Comparison of ENCODE assay signal across 1 cellular context in genomic region chr5:71482132-71482531, GRCh38.
TF ChIP-seq lines count a peak whose summit lies in the region.

No MANE protein-coding gene starts in this region.

TF ChIP-seq in HepG2, 621 proteins besides CTCF, POLR2A, EP300 and RAD21 (continued from another document and continues in another):
- TF ChIP-seq ZNF281 (CRISPR knock-in tag; IDR thresholded peaks at IDR 0.05; ENCODE audit: borderline replicate concordance) (no peak), HMG20A (CRISPR knock-in tag; IDR thresholded peaks at IDR 0.05; ENCODE audit: borderline replicate concordance) (peak; percentile 70; the same call in 1 of the 2 replicates), NFIC (IDR thresholded peaks at IDR 0.05; ENCODE audit: low read length) (peak; percentile 68; the same call in 1 of the 2 replicates), ZNF280B (CRISPR knock-in tag; IDR thresholded peaks at IDR 0.05; ENCODE audit: borderline replicate concordance) (no peak), REL (CRISPR knock-in tag; conservative IDR thresholded peaks at IDR 0.05) (no peak), ZNF550 (CRISPR knock-in tag; IDR thresholded peaks at IDR 0.05; ENCODE audit: borderline replicate concordance) (no peak), CREBL2 (CRISPR knock-in tag; IDR thresholded peaks at IDR 0.05; ENCODE audit: borderline replicate concordance) (no peak), IRF2 (CRISPR knock-in tag; IDR thresholded peaks at IDR 0.05) (no peak), FOXM1 (CRISPR knock-in tag; IDR thresholded peaks at IDR 0.05) (no peak), PAWR (CRISPR knock-in tag; IDR thresholded peaks at IDR 0.05; ENCODE audit: borderline replicate concordance) (no peak), ZBTB7B (CRISPR knock-in tag; IDR thresholded peaks at IDR 0.05) (no peak), ZBTB8A (CRISPR knock-in tag; IDR thresholded peaks at IDR 0.05; ENCODE audit: borderline replicate concordance, low read depth) (no peak), ZSCAN29 (CRISPR knock-in tag; conservative IDR thresholded peaks at IDR 0.05) (no peak), GMEB1 (CRISPR knock-in tag; IDR thresholded peaks at IDR 0.05; ENCODE audit: borderline replicate concordance) (no peak), E2F2 (CRISPR knock-in tag; IDR thresholded peaks at IDR 0.05; ENCODE audit: borderline replicate concordance) (no peak), FOSL2 (CRISPR knock-in tag; IDR thresholded peaks at IDR 0.05) (peak; percentile 66), ZBTB4 (CRISPR knock-in tag; IDR thresholded peaks at IDR 0.05; ENCODE audit: borderline replicate concordance) (no peak), PLSCR1 (CRISPR knock-in tag; IDR thresholded peaks at IDR 0.05; ENCODE audit: borderline replicate concordance) (no peak), FOXA3 (CRISPR knock-in tag; IDR thresholded peaks at IDR 0.05) (peak; percentile 99), ZNF782 (CRISPR knock-in tag; IDR thresholded peaks at IDR 0.05; ENCODE audit: borderline replicate concordance) (no peak), RXRB (CRISPR knock-in tag; IDR thresholded peaks at IDR 0.05; ENCODE audit: borderline replicate concordance) (peak; percentile 52; the same call in 1 of the 2 replicates), ZNF431 (CRISPR knock-in tag; IDR thresholded peaks at IDR 0.05; ENCODE audit: borderline replicate concordance, low read depth) (no peak), RARA (CRISPR knock-in tag; IDR thresholded peaks at IDR 0.05) (peak; percentile 67), ELF3 (CRISPR knock-in tag; IDR thresholded peaks at IDR 0.05) (0 out of 2 replicates have a peak, but pooled peaks have one; percentile 42), ARID5B (CRISPR knock-in tag; IDR thresholded peaks at IDR 0.05) (peak; percentile 80), POGZ (CRISPR knock-in tag; IDR thresholded peaks at IDR 0.05) (no peak), ZBTB46 (CRISPR knock-in tag; IDR thresholded peaks at IDR 0.05; ENCODE audit: borderline replicate concordance) (no peak), ZNF792 (CRISPR knock-in tag; IDR thresholded peaks at IDR 0.05) (0 out of 2 replicates have a peak, but pooled peaks have one; percentile 64), TFDP2 (CRISPR knock-in tag; IDR thresholded peaks at IDR 0.05) (no peak), PREB (CRISPR knock-in tag; IDR thresholded peaks at IDR 0.05) (no peak), CEBPG (CRISPR knock-in tag; IDR thresholded peaks at IDR 0.05) (0 out of 2 replicates have a peak, but pooled peaks have one; percentile 33), SOX5 (CRISPR knock-in tag; IDR thresholded peaks at IDR 0.05; ENCODE audit: borderline replicate concordance) (peak; percentile 64; the same call in 1 of the 2 replicates), ZNF10 (CRISPR knock-in tag; IDR thresholded peaks at IDR 0.05; ENCODE audit: borderline replicate concordance, low read depth) (no peak), SIN3B (IDR thresholded peaks at IDR 0.05; ENCODE audit: low read length) (no peak), TIGD3 (CRISPR knock-in tag; IDR thresholded peaks at IDR 0.05; ENCODE audit: borderline replicate concordance) (no peak), FOXA1 (IDR thresholded peaks at IDR 0.05) (no peak), FOXA1 (CRISPR knock-in tag; IDR thresholded peaks at IDR 0.05) (peak; percentile 92)
